ENCODE assay signal across 29 cellular contexts in genomic region chr14:64830961-64831360, GRCh38. TPM values are rescaled to one million over a fixed set of nuclear protein-coding genes. Genes with fewer than 3 reads are reported as not detected.
DNase-seq lines count a peak whose midpoint lies in the region; ATAC-seq and TF ChIP-seq lines count a peak whose summit lies in the region.
"Had no signal": no experiment of that assay in that cellular context is flagged by ENCODE, and none has a peak within 500 bp of the region (broad histone marks: within the 10 kb centered on the region; RNA-seq: fewer than 3 reads in every experiment).

No MANE protein-coding gene starts in this region.

- ATAC-seq in GM23338 (no peak), WTC11 (0 out of 2 replicates have a peak, but pooled peaks have one; percentile 18), GM21619 (IDR thresholded peaks at IDR 0.05; ENCODE audit: unreplicated experiment) (no peak)
- ATAC-seq: K562, PC-3 had no signal

- H3K4me1 Mint-ChIP-seq in GM23338: no peaks in the 10 kb centered on the region
- H3K4me1 Mint-ChIP-seq in WTC11: no peaks in the 10 kb centered on the region
- H3K4me1 Mint-ChIP-seq: CD8-positive, alpha-beta memory T cell had no signal

- no peak overlapping the region for H3K27ac ChIP-seq in GM23338 (ENCODE audit: low read depth)
- H3K27ac ChIP-seq in skeletal muscle tissue (ENCODE audit: low read depth, low read length): peak overlapping the region; percentile 59
- no peak overlapping the region for H3K27ac ChIP-seq in PC-9

- no peak overlapping the region for H3K27ac Mint-ChIP-seq in GM23338
- H3K27ac Mint-ChIP-seq in WTC11: no peak overlapping the region
- H3K27ac Mint-ChIP-seq: CD14-positive monocyte; CD8-positive, alpha-beta memory T cell; HFFc6; T-helper 2 cell treated with Interferon-gamma antibody and Interleukin-4, amounts not matched to agents 5 μg/mL and 100 μg/mL, for 36 hours had no signal

- no peaks in the 10 kb centered on the region for H3K4me1 ChIP-seq in GM23338 (ENCODE audit: insufficient read depth)
- peaks cover 55 to 87% (median 71%) of the 10 kb centered on the region in 3 donors for H3K4me1 ChIP-seq in skeletal muscle tissue (ENCODE audit: control insufficient read depth in 3 of 3, insufficient read depth in 3 of 3, low read length in 3 of 3)
- H3K4me1 ChIP-seq in PC-9 (replicated peaks; ENCODE audit: insufficient read depth): no peaks in the 10 kb centered on the region
- H3K4me1 ChIP-seq: HAP-1 had no signal

- CTCF ChIA-PET in WTC11 (lab: Charles Lee): interaction anchor here (1.1 to 2.3 kb wide), 3 partner anchors 8 to 34 kb away, joined by 3 to 11 read pairs (median 5); no protein-coding TSS in a partner anchor
- CTCF ChIA-PET in PC-9 (lab: Charles Lee): no interaction called here

- H3K79me2 ChIP-seq in GM23338 (replicated peaks; ENCODE audit: insufficient read depth): no peaks in the 10 kb centered on the region
- no peaks in the 10 kb centered on the region for H3K79me2 ChIP-seq in PC-9 (ENCODE audit: low read depth)

- POLR2A ChIA-PET in WTC11 (lab: Charles Lee): no interaction called here
- POLR2A ChIA-PET in PC-9 (lab: Charles Lee; ENCODE audit: unreplicated experiment): interaction anchor here (0.6 kb wide), 1 partner anchor 63 kb away, joined by 3 read pairs; no protein-coding TSS in a partner anchor

- H3K4me3 Mint-ChIP-seq in GM23338 (no peak overlapping the region), WTC11 (no peak overlapping the region)
- H3K4me3 Mint-ChIP-seq: CD14-positive monocyte; CD8-positive, alpha-beta memory T cell; HFFc6; T-helper 2 cell treated with Interferon-gamma antibody and Interleukin-4, amounts not matched to agents 5 μg/mL and 100 μg/mL, for 36 hours had no signal

- H3K9ac ChIP-seq in skeletal muscle tissue (ENCODE audit: low read depth in 1 of 3, low read length in 3 of 3): no peak overlapping the region

- H2AFZ ChIP-seq in GM23338 (peak overlapping the region; percentile 34; the same call in 1 of the 2 replicates), PC-9 (no peak overlapping the region)

- H3K9me3 Mint-ChIP-seq in GM23338: no peaks in the 10 kb centered on the region
- H3K9me3 Mint-ChIP-seq in WTC11: no peaks in the 10 kb centered on the region
- H3K9me3 Mint-ChIP-seq: CD8-positive, alpha-beta memory T cell; HFFc6; T-helper 2 cell treated with Interferon-gamma antibody and Interleukin-4, amounts not matched to agents 5 μg/mL and 100 μg/mL, for 36 hours had no signal

- no peaks in the 10 kb centered on the region for H3K27me3 Mint-ChIP-seq in GM23338 (ENCODE audit: insufficient read depth, low read depth, poor library complexity)
- no peaks in the 10 kb centered on the region for H3K27me3 Mint-ChIP-seq in WTC11 (ENCODE audit: low read depth)

- TF ChIP-seq CTCF in GM23338 (conservative IDR thresholded peaks at IDR 0.05; ENCODE audit: low read depth in 2 of 2): no peak
- TF ChIP-seq CTCF in NB4 (IDR thresholded peaks at IDR 0.05; ENCODE audit: low read depth, low read length): no peak
- no peak for TF ChIP-seq CTCF in WTC11 (IDR thresholded peaks at IDR 0.05)
- TF ChIP-seq CTCF in PC-9 (conservative IDR thresholded peaks at IDR 0.05): no peak

- H3K4me2 ChIP-seq in GM23338 (0 out of 2 replicates have a peak overlapping the region, but pooled peaks have one; percentile 28), PC-9 (no peak overlapping the region)

- H3K9me2 ChIP-seq in GM23338 (ENCODE audit: insufficient read depth) (0 out of 2 replicates have a peak, but pooled peaks cover 4% of the 10 kb centered on the region), PC-9 (ENCODE audit: insufficient read depth) (no peaks in the 10 kb centered on the region)

- H3K27me3 ChIP-seq in GM23338 (ENCODE audit: insufficient read depth) (no peaks in the 10 kb centered on the region), skeletal muscle tissue (ENCODE audit: control insufficient read depth in 3 of 3, insufficient read depth in 3 of 3, low read length in 3 of 3) (no peaks in the 10 kb centered on the region), PC-9 (ENCODE audit: insufficient read depth, low read depth) (no peaks in the 10 kb centered on the region)

- no peak for TF ChIP-seq POLR2A in NB4 (IDR thresholded peaks at IDR 0.05; ENCODE audit: extremely low read depth, insufficient read length)

- intact Hi-C loops in PC-9 (cut with micrococcal nuclease; ENCODE audit: unreplicated experiment): no loop called here

- DNase-seq in GM23338 (ENCODE audit: low spot score) (no peak), NB4 (ENCODE audit: low read depth) (peak; percentile 63), WTC11 (ENCODE audit: low spot score) (no peak), NCI-H1048 (lab: John Stamatoyannopoulos, UW) (no peak), PC-9 (no peak)
- DNase-seq: CD8-positive, alpha-beta memory T cell; DMS 273 treated with DMSO at 0.1 percent for 48 hours; DMS79; EL; GDM1; HFFc6; Kasumi-1; NCI-H1105; NCI-H146; NCI-H2029; NCI-H446; NCI-H526; NCI-H82; NK-92 treated with Interleukin-12 subunit alpha and Interleukin-12 subunit beta, amount 100 ng/mL, for 24 hours; PC-3; Right ventricle myocardium superior; T-helper 1 cell had no signal

- H4K20me1 ChIP-seq in GM23338 (replicated peaks; ENCODE audit: insufficient read depth) (no peaks in the 10 kb centered on the region), PC-9 (ENCODE audit: insufficient read depth) (no peaks in the 10 kb centered on the region)

- no peaks in the 10 kb centered on the region for H3K9me3 ChIP-seq in skeletal muscle tissue (ENCODE audit: control insufficient read depth in 3 of 3, low read length in 3 of 3)
- no peaks in the 10 kb centered on the region for H3K9me3 ChIP-seq in PC-9 (ENCODE audit: insufficient read depth, low read depth)
- H3K9me3 ChIP-seq: HAP-1 had no signal

- no TSS peak for BruUV-seq in PC-9 (replicated peaks; lab: Mats Ljungman, UMichigan)

- H3K36me3 Mint-ChIP-seq in GM23338 (ENCODE audit: low read depth): no peaks in the 10 kb centered on the region
- H3K36me3 Mint-ChIP-seq in WTC11: no peaks in the 10 kb centered on the region
- H3K36me3 Mint-ChIP-seq: CD14-positive monocyte; CD8-positive, alpha-beta memory T cell had no signal

- H3K4me3 ChIP-seq in GM23338 (no peak overlapping the region), NB4 (ENCODE audit: low read depth, low read length) (no peak overlapping the region), skeletal muscle tissue (ENCODE audit: low read length in 3 of 3) (no peak overlapping the region), PC-9 (no peak overlapping the region)
- H3K4me3 ChIP-seq: HAP-1, K562 had no signal

- H3F3A ChIP-seq in GM23338 (replicated peaks; ENCODE audit: low read depth) (no peaks in the 10 kb centered on the region), PC-9 (ENCODE audit: insufficient read depth, low read depth) (no peaks in the 10 kb centered on the region)

- H3K36me3 ChIP-seq in GM23338 (ENCODE audit: insufficient read depth) (no peaks in the 10 kb centered on the region), skeletal muscle tissue (ENCODE audit: control insufficient read depth in 3 of 3, insufficient read depth in 3 of 3, low read length in 3 of 3) (no peaks in the 10 kb centered on the region), PC-9 (ENCODE audit: low read depth) (no peaks in the 10 kb centered on the region)
- H3K36me3 ChIP-seq: HAP-1 had no signal

TF ChIP-seq in GM23338, 12 proteins besides CTCF, POLR2A, EP300 and RAD21 (continues in another document):
- no peak for TF ChIP-seq STAT1 (IDR thresholded peaks at IDR 0.05; ENCODE audit: unreplicated experiment)

TF ChIP-seq in WTC11, 78 proteins besides CTCF, POLR2A, EP300 and RAD21:
- TF ChIP-seq GABPB1 (CRISPR knock-in tag; IDR thresholded peaks at IDR 0.05) (no peak), ETV6 (CRISPR knock-in tag; IDR thresholded peaks at IDR 0.05) (no peak), CBFB (CRISPR knock-in tag; IDR thresholded peaks at IDR 0.05; ENCODE audit: low read depth) (no peak), ZNF121 (CRISPR knock-in tag; IDR thresholded peaks at IDR 0.05) (no peak), IRF1 (CRISPR knock-in tag; IDR thresholded peaks at IDR 0.05) (no peak), SOX15 (CRISPR knock-in tag; IDR thresholded peaks at IDR 0.05) (no peak)

RNA-seq across cellular contexts. Expression of gene SPTB, which starts 48.7 kb away (rescaled TPM):
- total RNA-seq in GM23338 (2014; rRNA removed; shearing (Covaris generic)): 1.9 and 2.4 TPM in 2 replicates
- polyA plus RNA-seq in GM23338 (2016; fragmentation: Nextera tagmentation; extraction: Ambion mirVana): 0.80 and 1.1 TPM in 2 replicates
- total RNA-seq in WTC11 (2021) (2.5 to 3.2 TPM (median 2.8 TPM) in 3 replicates), skeletal muscle tissue (312 TPM), PC-9 (2021) (0.50 and 1.5 TPM in 2 replicates)
- total RNA-seq: SK-MEL-5 had no signal
- polyA plus RNA-seq: CD14-positive monocyte had no signal

Comparison
In these comparisons a context has a peak if more than half of its experiments do, and no peak if none do; other contexts are left out.
1. RNA of gene SPTB, which starts 48.7 kb away (total RNA-seq): 312 TPM in skeletal muscle tissue (single experiment); 2.5 to 3.2 TPM in WTC11, 1.9 to 2.4 TPM in GM23338 and 0.50 to 1.5 TPM in PC-9; every median in the first group is over 10 times any median in the second.